ENCODE assay signal across 8 cellular contexts in the genomic region with DNA sequence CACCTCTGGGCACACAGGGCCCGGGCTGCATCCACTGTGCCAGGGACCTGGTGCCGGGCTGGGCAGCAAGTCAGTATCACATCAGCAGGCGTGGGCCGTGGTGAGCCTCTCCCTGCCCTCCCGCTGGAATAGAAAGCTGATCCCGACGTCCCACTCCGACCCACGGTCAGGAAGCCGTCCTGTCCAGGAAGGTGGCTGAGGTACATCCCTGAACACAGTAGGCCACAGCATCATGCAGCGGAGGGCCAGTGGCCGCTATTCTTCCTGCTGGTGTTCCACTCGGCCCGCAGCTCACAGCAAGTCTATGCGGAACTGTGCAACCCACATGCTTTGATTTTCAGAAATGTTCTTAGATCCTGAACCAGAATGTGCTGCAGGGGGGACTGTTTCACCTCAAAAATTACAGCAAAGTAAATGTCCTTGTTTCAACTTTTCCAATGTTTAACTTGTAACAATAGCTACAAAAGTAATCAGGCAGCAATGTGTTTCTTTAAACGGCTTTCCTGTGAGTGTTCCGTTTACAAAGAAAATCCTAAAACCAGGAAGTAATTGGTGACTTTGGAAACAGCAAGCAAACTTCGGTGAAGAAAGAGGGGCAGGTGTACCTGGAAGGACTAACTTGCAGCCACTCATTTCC. TPM values are rescaled to one million over a fixed set of nuclear protein-coding genes. Genes with fewer than 3 reads are reported as not detected.
DNase-seq lines count a peak whose midpoint lies in the region; ATAC-seq and TF ChIP-seq lines count a peak whose summit lies in the region.

No MANE protein-coding gene starts in this region.

- TF ChIP-seq CTCF in mammary epithelial cell (conservative IDR thresholded peaks at IDR 0.05 in 1 of 2, IDR thresholded peaks at IDR 0.05 in 1 of 2; ENCODE audit: extremely low read depth in 1 of 2, insufficient read depth in 1 of 2, low read depth in 1 of 2, low read length in 2 of 2) (no peak), upper lobe of left lung (IDR thresholded peaks at IDR 0.05) (no peak)

- H3K27ac ChIP-seq in mammary epithelial cell (ENCODE audit: insufficient read depth, low read depth, low read length): peak overlapping the region; percentile 65
- peak overlapping the region; percentile 87 to 89 (median 88) for H3K27ac ChIP-seq in upper lobe of left lung

- WGBS in mammary epithelial cell (ENCODE audit: low coverage, missing lambda C conversion rate): 11% methylated on average over 10 of the region's 18 CpGs
- WGBS in upper lobe of left lung, 2 donors: 29 to 44% methylated on average over 8 to 12 of the region's 18 CpGs

- H3K27ac Mint-ChIP-seq in activated T-cell treated with anti-CD3 and anti-CD28 coated beads, Interleukin-2, amount 50 U/mL, for 72 hours: peak overlapping the region; percentile 79
- peak overlapping the region; percentile 53 for H3K27ac Mint-ChIP-seq in memory B cell

- H3K4me1 ChIP-seq in mammary epithelial cell (ENCODE audit: insufficient read depth, low read length) (peaks cover 15% of the 10 kb centered on the region), upper lobe of left lung (peaks cover 50 to 82% (median 72%) of the 10 kb centered on the region in 4 donors)

- peak overlapping the region; percentile 80 for H2AFZ ChIP-seq in mammary epithelial cell (ENCODE audit: low read depth, low read length)

- H3K27me3 Mint-ChIP-seq in activated T-cell treated with anti-CD3 and anti-CD28 coated beads, Interleukin-2, amount 50 U/mL, for 72 hours (ENCODE audit: low read depth): peaks cover 8% of the 10 kb centered on the region
- no peaks in the 10 kb centered on the region for H3K27me3 Mint-ChIP-seq in memory B cell

- peak overlapping the region; percentile 46 for H3K9ac ChIP-seq in mammary epithelial cell (ENCODE audit: insufficient read depth, low read length)

- dilution Hi-C loops in mammary epithelial cell (cut with HindIII; ENCODE audit: low sequenced_read_pairs): no loop called here

- H3K36me3 Mint-ChIP-seq in activated T-cell treated with anti-CD3 and anti-CD28 coated beads, Interleukin-2, amount 50 U/mL, for 72 hours (ENCODE audit: insufficient read depth in 2 of 2): no peaks in the 10 kb centered on the region
- no peaks in the 10 kb centered on the region for H3K36me3 Mint-ChIP-seq in memory B cell

- no peak for TF ChIP-seq EP300 in upper lobe of left lung (IDR thresholded peaks at IDR 0.05)

- H3K4me1 Mint-ChIP-seq in activated T-cell treated with anti-CD3 and anti-CD28 coated beads, Interleukin-2, amount 50 U/mL, for 72 hours (ENCODE audit: low read depth): peaks cover 49% of the 10 kb centered on the region
- peaks cover 13% of the 10 kb centered on the region for H3K4me1 Mint-ChIP-seq in memory B cell

- H3K36me3 ChIP-seq in mammary epithelial cell (ENCODE audit: insufficient read depth, low read length) (no peaks in the 10 kb centered on the region), upper lobe of left lung (no peaks in the 10 kb centered on the region)

- H3K4me2 ChIP-seq in mammary epithelial cell (ENCODE audit: insufficient read depth, low read depth, low read length): peak overlapping the region; percentile 87

- H4K20me1 ChIP-seq in mammary epithelial cell (ENCODE audit: insufficient read depth, low read length): no peaks in the 10 kb centered on the region

- no peak for DNase-seq in activated T-cell treated with anti-CD3 and anti-CD28 coated beads, Interleukin-2, amount 50 U/mL, for 72 hours
- DNase-seq in activated T-cell treated with anti-CD3 and anti-CD28 coated beads for 4 hours: no peak
- DNase-seq in mammary epithelial cell: no peak
- DNase-seq in memory B cell (ENCODE audit: low spot score in 2 of 2): no peak
- peak in 1 of 2 donors; percentile 63 for DNase-seq in upper lobe of left lung
- DNase-seq in OCI-M2 (lab: John Stamatoyannopoulos, UW; ENCODE audit: unreplicated experiment): no peak
- DNase-seq in activated effector memory CD4-positive, alpha-beta T cell treated with anti-CD3 and anti-CD28 coated beads, Interleukin-2, amount 50 U/mL, for 16 hours: no peak
- no peak for DNase-seq in stimulated activated CD4-positive, alpha-beta T cell treated with anti-CD3 and anti-CD28 coated beads, Interleukin-12 subunit alpha, Interleukin-12 subunit beta, amount 100 ng/mL, for 4 hours

- intact Hi-C loops in mammary epithelial cell (cut with micrococcal nuclease): no loop called here

- CTCF ChIA-PET in mammary epithelial cell (lab: Charles Lee; ENCODE audit: low non-redundant PET): no interaction called here

- in situ Hi-C loops in mammary epithelial cell (cut with MboI; ENCODE audit: low sequenced_read_pairs in 2 of 2): no loop called here

- H3K27me3 ChIP-seq in mammary epithelial cell (ENCODE audit: insufficient read depth, low read length): no peaks in the 10 kb centered on the region
- no peaks in the 10 kb centered on the region for H3K27me3 ChIP-seq in upper lobe of left lung

- no peak for TF ChIP-seq POLR2A in upper lobe of left lung (IDR thresholded peaks at IDR 0.05)

- peaks cover 31% of the 10 kb centered on the region for H3K79me2 ChIP-seq in mammary epithelial cell (ENCODE audit: insufficient read depth, low read length)

- H3K9me3 Mint-ChIP-seq in activated T-cell treated with anti-CD3 and anti-CD28 coated beads, Interleukin-2, amount 50 U/mL, for 72 hours: no peaks in the 10 kb centered on the region
- H3K9me3 Mint-ChIP-seq in memory B cell: no peaks in the 10 kb centered on the region

- peak overlapping the region; percentile 47 to 50 (median 47) for H3K4me3 ChIP-seq in mammary epithelial cell (replicated peaks in 1 of 3; ENCODE audit: insufficient read depth in 1 of 3, low read depth in 2 of 3, low read length in 3 of 3)
- peak overlapping the region in 3 of 4 donors; percentile 79 to 84 (median 81) for H3K4me3 ChIP-seq in upper lobe of left lung

- H3K9me3 ChIP-seq in mammary epithelial cell (replicated peaks; ENCODE audit: insufficient read depth, low read length) (no peaks in the 10 kb centered on the region), upper lobe of left lung (no peaks in the 10 kb centered on the region)

- no peak for ATAC-seq in activated T-cell treated with anti-CD3 and anti-CD28 coated beads, Interleukin-2, amount 50 U/mL, for 72 hours (replicated peaks in 1 of 2)
- ATAC-seq in memory B cell (ENCODE audit: low read depth) (no peak), upper lobe of left lung (ENCODE audit: low FRiP score in 2 of 2) (peak in 1 of 2 donors; percentile 4)

- peak overlapping the region; percentile 73 to 87 for H3K4me3 Mint-ChIP-seq in activated T-cell treated with anti-CD3 and anti-CD28 coated beads, Interleukin-2, amount 50 U/mL, for 72 hours
- H3K4me3 Mint-ChIP-seq in memory B cell: peak overlapping the region; percentile 74

- no TSS peak for BruUV-seq in mammary epithelial cell (replicated peaks; lab: Mats Ljungman, UMichigan)

RNA-seq across cellular contexts. Expression of a gene that starts 0.7 kb away (rescaled TPM):
- 1 to 10 TPM in 1 of 2 donors, under 1 TPM in 1; 0.91 to 2.7 TPM for total RNA-seq in activated T-cell treated with anti-CD3 and anti-CD28 coated beads, Interleukin-2, amount 50 U/mL, for 72 hours
- under 1 TPM; 0.17 to 0.61 TPM for total RNA-seq in mammary epithelial cell
- 1.4 TPM for polyA plus RNA-seq in mammary epithelial cell
- not detected for polyA minus RNA-seq in mammary epithelial cell
- 10 to 100 TPM; 11.2 to 32.8 (median 28.9) TPM for total RNA-seq in upper lobe of left lung

RNA-seq across cellular contexts. Expression of a gene that starts 44.2 kb away (rescaled TPM):
- under 1 TPM; 0.24 to 0.56 TPM for total RNA-seq in activated T-cell treated with anti-CD3 and anti-CD28 coated beads, Interleukin-2, amount 50 U/mL, for 72 hours
- total RNA-seq in mammary epithelial cell (under 1 TPM; 0.33 to 0.45 TPM), upper lobe of left lung (10 to 100 TPM in 2 of 6 donors, 1 to 10 TPM in 4; 6.5 to 24.7 (median 8.5) TPM)
- 1.1 TPM for polyA plus RNA-seq in mammary epithelial cell
- 1.3 TPM for polyA minus RNA-seq in mammary epithelial cell

Comparison
In these comparisons a context has a peak if more than half of its experiments do, and no peak if none do; other contexts are left out.
1. RNA of a gene that starts 44.2 kb away (total RNA-seq): 6.5 to 24.7 TPM in upper lobe of left lung; 0.24 to 0.56 TPM in activated T-cell treated with anti-CD3 and anti-CD28 coated beads, Interleukin-2, amount 50 U/mL, for 72 hours and 0.33 to 0.45 TPM in mammary epithelial cell; every median in the first group is over 4 times any median in the second.